Comparison of ENCODE assay signal across 8 cellular contexts in the genomic region with DNA sequence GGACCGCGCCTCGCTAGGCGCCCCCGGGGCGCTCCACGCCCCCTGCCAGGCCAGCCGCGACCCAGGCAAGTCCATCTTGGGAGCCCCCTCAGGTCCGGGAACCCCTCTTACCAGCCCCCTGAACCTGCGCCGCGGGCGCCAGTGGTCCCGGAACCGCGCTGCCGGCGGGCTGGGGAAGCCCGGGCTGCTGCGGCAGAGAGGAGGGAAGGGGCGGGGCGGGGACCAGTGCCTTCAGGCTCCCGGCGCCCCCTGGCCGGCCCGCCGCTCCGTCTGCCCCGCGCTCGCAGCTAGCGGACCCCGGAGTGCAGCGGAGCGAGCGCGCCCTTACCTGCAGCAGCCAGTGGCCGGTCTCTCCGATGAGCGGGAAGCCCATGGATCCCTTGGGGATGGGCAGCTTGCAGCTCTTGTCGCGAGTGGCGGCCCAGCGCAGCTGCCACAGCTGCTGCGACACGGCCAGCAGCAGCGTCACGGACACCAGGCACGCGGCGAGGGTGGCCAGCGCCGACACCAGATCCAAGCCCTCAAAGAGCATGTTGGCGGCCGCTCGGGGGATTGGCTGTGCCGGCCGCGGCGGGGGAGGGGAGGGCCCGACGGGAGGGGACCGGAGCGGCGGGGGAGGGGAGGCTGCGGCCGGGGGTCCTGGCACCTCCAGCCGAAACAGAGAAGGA. TPM values are rescaled to one million over a fixed set of nuclear protein-coding genes. Genes with fewer than 3 reads are reported as not detected.
DNase-seq lines count a peak whose midpoint lies in the region; TF ChIP-seq lines count a peak whose summit lies in the region.

A gene with protein sequence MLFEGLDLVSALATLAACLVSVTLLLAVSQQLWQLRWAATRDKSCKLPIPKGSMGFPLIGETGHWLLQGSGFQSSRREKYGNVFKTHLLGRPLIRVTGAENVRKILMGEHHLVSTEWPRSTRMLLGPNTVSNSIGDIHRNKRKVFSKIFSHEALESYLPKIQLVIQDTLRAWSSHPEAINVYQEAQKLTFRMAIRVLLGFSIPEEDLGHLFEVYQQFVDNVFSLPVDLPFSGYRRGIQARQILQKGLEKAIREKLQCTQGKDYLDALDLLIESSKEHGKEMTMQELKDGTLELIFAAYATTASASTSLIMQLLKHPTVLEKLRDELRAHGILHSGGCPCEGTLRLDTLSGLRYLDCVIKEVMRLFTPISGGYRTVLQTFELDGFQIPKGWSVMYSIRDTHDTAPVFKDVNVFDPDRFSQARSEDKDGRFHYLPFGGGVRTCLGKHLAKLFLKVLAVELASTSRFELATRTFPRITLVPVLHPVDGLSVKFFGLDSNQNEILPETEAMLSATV (minus strand): TSS at position 560 of the 668 bp plus-strand sequence. CDS start 28 bp downstream, at position 532.

- no peaks in the 10 kb centered on the region for H3K9me3 ChIP-seq in HAP-1
- peaks cover 9% of the 10 kb centered on the region for H3K9me3 ChIP-seq in WERI-Rb-1 (ENCODE audit: severe bottlenecking)
- peaks cover 7 to 10% of the 10 kb centered on the region in 2 donors for H3K9me3 ChIP-seq in neuronal stem cell (replicated peaks in 1 of 2; ENCODE audit: control insufficient read depth in 2 of 2, insufficient read depth in 1 of 2, low read depth in 1 of 2, low read length in 2 of 2)

- no peak within 1 kb of the TSS for H4K91ac ChIP-seq in neuronal stem cell (ENCODE audit: low read depth, low read length, poor library complexity)

- no peaks in the 10 kb centered on the region for H3K79me1 ChIP-seq in neuronal stem cell (ENCODE audit: low read depth, low read length)

- no peak within 1 kb of the TSS for H2BK15ac ChIP-seq in neuronal stem cell (ENCODE audit: low read length)

- in situ Hi-C loops in HAP-1 (cut with MboI; ENCODE audit: low sequenced_read_pairs) = no loop called here

- H3K27me3 ChIP-seq in HAP-1 (ENCODE audit: low read depth) (peaks cover 12% of the 10 kb centered on the region), WERI-Rb-1 (ENCODE audit: insufficient read depth, low read depth, severe bottlenecking) (peaks cover 70% of the 10 kb centered on the region), neuronal stem cell (ENCODE audit: control insufficient read depth in 3 of 3, insufficient read depth in 3 of 3, low read depth in 1 of 3, low read length in 3 of 3) (peaks cover 40 to 94% (median 85%) of the 10 kb centered on the region in 3 experiments)

- no peak within 1 kb of the TSS for H2BK12ac ChIP-seq in neuronal stem cell (ENCODE audit: low read length)

- no peak within 1 kb of the TSS for H3K23ac ChIP-seq in neuronal stem cell (ENCODE audit: low read depth, low read length, poor library complexity)

- WGBS in neuronal stem cell (ENCODE audit: extremely low coverage in 2 of 2, insufficient read length in 2 of 2, insufficient replicate concordance in 1 of 2), 2 donors = no CpG with 5 or more reads among the region's 69 CpGs

- H3K4ac ChIP-seq in neuronal stem cell (ENCODE audit: low read length) = no peak within 1 kb of the TSS

- H3K14ac ChIP-seq in neuronal stem cell (ENCODE audit: low read length) = no peak within 1 kb of the TSS

- H3K4me1 ChIP-seq in HAP-1 (peaks cover 18% of the 10 kb centered on the region), neuronal stem cell (ENCODE audit: control insufficient read depth in 2 of 2, insufficient read depth in 1 of 2, low read depth in 1 of 2, low read length in 2 of 2) (peaks cover 16 to 29% of the 10 kb centered on the region in 2 donors)

- H3K36me3 ChIP-seq in HAP-1 (replicated peaks) = no peaks in the 10 kb centered on the region
- no peaks in the 10 kb centered on the region for H3K36me3 ChIP-seq in WERI-Rb-1
- H3K36me3 ChIP-seq in neuronal stem cell (replicated peaks in 1 of 2; ENCODE audit: control insufficient read depth in 2 of 2, insufficient read depth in 2 of 2, low read length in 2 of 2) = no peaks in the 10 kb centered on the region

- peak within 1 kb of the TSS; percentile 78 for H3K4me2 ChIP-seq in neuronal stem cell (ENCODE audit: insufficient read depth, low read length, poor library complexity, severe bottlenecking)

- H3K9ac ChIP-seq in neuronal stem cell (ENCODE audit: low read depth, low read length, poor library complexity) = peak within 1 kb of the TSS; percentile 82

- H2AK5ac ChIP-seq in neuronal stem cell (ENCODE audit: low read depth, low read length) = no peak within 1 kb of the TSS

- TF ChIP-seq CTCF in WERI-Rb-1 (IDR thresholded peaks at IDR 0.05; ENCODE audit: low read depth, low read length) (no peak), fibroblast of the aortic adventitia (IDR thresholded peaks at IDR 0.05; ENCODE audit: insufficient read depth, low read length) (no peak)

- DNase-seq in HAP-1 (ENCODE audit: low spot score in 2 of 2) (peak in 1 of 2 experiments; percentile 18), WERI-Rb-1 (peak; percentile 46), fibroblast of the aortic adventitia (ENCODE audit: low read depth) (no peak), neuronal stem cell (ENCODE audit: low spot score) (peak; percentile 52), NCI-H82 treated with DMSO at 0.1 percent for 48 hours (lab: John Stamatoyannopoulos, UW; ENCODE audit: unreplicated experiment) (no peak), NCI-H1694 treated with DMSO at 0.1 percent for 48 hours (lab: John Stamatoyannopoulos, UW) (no peak), SHP77 treated with DMSO at 0.1 percent for 48 hours (lab: John Stamatoyannopoulos, UW) (no peak), LoVo (ENCODE audit: low spot score) (no peak)

- H3K4me3 ChIP-seq in HAP-1 (peak within 1 kb of the TSS; percentile 33), WERI-Rb-1 (ENCODE audit: low read depth, low read length) (peak within 1 kb of the TSS; percentile 56), fibroblast of the aortic adventitia (ENCODE audit: low read depth, low read length) (peak within 1 kb of the TSS; percentile 65), neuronal stem cell (ENCODE audit: low read length in 2 of 2) (peak within 1 kb of the TSS; percentile 35 to 75)

- H2BK120ac ChIP-seq in neuronal stem cell (ENCODE audit: low read depth, low read length) = no peak within 1 kb of the TSS

- H2BK5ac ChIP-seq in neuronal stem cell (ENCODE audit: low read length) = no peak within 1 kb of the TSS

- peak within 1 kb of the TSS; percentile 92 for H3K18ac ChIP-seq in neuronal stem cell (ENCODE audit: low read length)

- no peak within 1 kb of the TSS for H4K8ac ChIP-seq in neuronal stem cell (ENCODE audit: low read depth, low read length)

- H3K27ac ChIP-seq in WERI-Rb-1 = no peak within 1 kb of the TSS
- H3K27ac ChIP-seq in neuronal stem cell (replicated peaks; ENCODE audit: low read length) = no peak within 1 kb of the TSS

- H2AFZ ChIP-seq in neuronal stem cell (ENCODE audit: low read length) = peak within 1 kb of the TSS; percentile 87

RNA-seq across cellular contexts. Expression of the gene that starts here (rescaled TPM):
- 2.5 and 8.6 TPM in 2 replicates for total RNA-seq in fibroblast of the aortic adventitia (ENCODE audit: low replicate concordance)
- polyA plus RNA-seq in neuronal stem cell (2013, experiment 1 of 2) = 1.0 TPM
- 0.68 TPM for polyA plus RNA-seq in neuronal stem cell (2013, experiment 2 of 2)

Comparison
In these comparisons a context has a peak if more than half of its experiments do, and no peak if none do; other contexts are left out.
1. DNase-seq: peak in WERI-Rb-1 (single experiment) and neuronal stem cell (single experiment); none in fibroblast of the aortic adventitia (single experiment), NCI-H82 treated with DMSO at 0.1 percent for 48 hours (single experiment), NCI-H1694 treated with DMSO at 0.1 percent for 48 hours (single experiment), SHP77 treated with DMSO at 0.1 percent for 48 hours (single experiment) and LoVo (single experiment).
2. Peak in every context shown above with its lines, with median percentiles within 50 percentile points of each other: H3K4me3 ChIP-seq.